Comparison of ENCODE assay signal across 8 cellular contexts in the genomic region with DNA sequence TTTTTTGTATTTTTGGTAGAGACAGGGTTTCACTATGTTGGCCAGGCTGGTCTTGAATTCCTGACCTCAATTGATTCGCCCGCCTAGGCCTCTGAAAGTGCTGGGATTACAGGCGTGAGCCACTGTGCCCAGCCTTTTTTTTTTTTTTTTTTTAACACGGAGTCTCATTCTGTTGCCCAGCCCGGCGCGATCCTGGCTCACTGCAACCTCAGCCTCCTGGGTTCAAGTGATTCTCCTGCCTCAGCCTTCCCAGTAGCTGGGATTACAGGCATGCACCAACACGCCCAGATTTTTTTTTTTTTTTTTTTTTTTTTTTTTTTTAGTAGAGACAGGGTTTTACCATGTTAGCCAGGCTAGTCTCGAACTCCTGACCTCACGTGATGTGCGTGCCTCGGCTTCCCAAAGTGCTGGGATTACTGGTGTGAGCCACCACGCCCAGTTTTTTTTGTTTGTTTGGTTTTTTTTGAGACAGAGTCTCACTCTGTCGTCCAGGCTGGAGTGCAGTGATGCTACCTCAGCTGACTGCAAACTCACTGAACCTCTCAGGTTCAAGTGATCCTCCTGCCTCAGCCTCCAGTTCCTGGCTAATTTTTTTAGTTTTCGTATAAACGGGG. TPM values are rescaled to one million over a fixed set of nuclear protein-coding genes. Genes with fewer than 3 reads are reported as not detected.
A peak's percentile ranks its signal among the peaks of the same experiment; 100 is the strongest.
DNase-seq lines count a peak whose midpoint lies in the region; ATAC-seq and TF ChIP-seq lines count a peak whose summit lies in the region.
"Not testable (repeated sequence)": the region's sequence is repeated elsewhere in the genome, so short reads cannot be mapped to it uniquely, and the experiment has no call there.
"Had no signal": no experiment of that assay in that cellular context is flagged by ENCODE, and none has a peak within 500 bp of the region (broad histone marks: within the 10 kb centered on the region; RNA-seq: fewer than 3 reads in every experiment).

No MANE protein-coding gene starts in this region.

- H3K9me3 Mint-ChIP-seq in activated T-helper 17 cell treated with anti-CD3 and anti-CD28 coated beads, Interleukin-2, amount 50 U/mL, for 72 hours, result not testable (repeated sequence)

- H3K27me3 Mint-ChIP-seq in activated T-helper 17 cell treated with anti-CD3 and anti-CD28 coated beads, Interleukin-2, amount 50 U/mL, for 72 hours, result not testable (repeated sequence)

- not testable (repeated sequence) for DNase-seq in H7, colonic mucosa, heart right ventricle
- DNase-seq in PC-9, result peak in 1 of 2 experiments; percentile 36

- H3K9ac ChIP-seq in colonic mucosa (ENCODE audit: low read depth in 2 of 2, low read length in 2 of 2) (peak overlapping the region; percentile 92 to 99), skeletal muscle tissue (ENCODE audit: low read depth in 1 of 3, low read length in 3 of 3) (peak overlapping the region in 2 of 3 donors; percentile 85 to 93)

- BruUV-seq in PC-9 (replicated peaks; lab: Mats Ljungman, UMichigan), result TSS peak; percentile 20

- H3K4me1 Mint-ChIP-seq in activated T-helper 17 cell treated with anti-CD3 and anti-CD28 coated beads, Interleukin-2, amount 50 U/mL, for 72 hours, result not testable (repeated sequence)

- H3K79me2 ChIP-seq in PC-9 (ENCODE audit: low read depth), result not testable (repeated sequence)

- CTCF ChIA-PET in PC-9 (lab: Charles Lee), result interaction anchor here (0.6 kb wide), 1 partner anchor 1249 kb away, joined by 4 read pairs; no protein-coding TSS in a partner anchor

- intact Hi-C loops in PC-9 (cut with micrococcal nuclease; ENCODE audit: unreplicated experiment); colonic mucosa (cut with DNase I); heart right ventricle (cut with DNase I): not testable (repeated sequence)

- H3K4me2 ChIP-seq in PC-9, result peak overlapping the region; percentile 85

- H3K27me3 ChIP-seq in H7 (ENCODE audit: control insufficient read depth, insufficient read depth, low read length); PC-9 (ENCODE audit: insufficient read depth, low read depth); colonic mucosa; heart right ventricle; muscle layer of duodenum (ENCODE audit: low read depth, low read length); skeletal muscle tissue (ENCODE audit: control insufficient read depth in 3 of 3, insufficient read depth in 3 of 3, low read length in 3 of 3): not testable (repeated sequence)

- H3K9me2 ChIP-seq in PC-9 (ENCODE audit: insufficient read depth), result not testable (repeated sequence)

- not testable (repeated sequence) for H4K20me1 ChIP-seq in PC-9 (ENCODE audit: insufficient read depth)

- peak overlapping the region; percentile 95 for H3K27ac Mint-ChIP-seq in activated T-helper 17 cell treated with anti-CD3 and anti-CD28 coated beads, Interleukin-2, amount 50 U/mL, for 72 hours

- POLR2A ChIA-PET in PC-9 (lab: Charles Lee; ENCODE audit: unreplicated experiment), result interaction anchor here (0.7 to 0.8 kb wide), 4 partner anchors 35 to 319 kb away, joined by 8 to 18 read pairs (median 16); a partner anchor contains a TSS

- peak overlapping the region; percentile 78 for H2AFZ ChIP-seq in PC-9

- peak overlapping the region; percentile 94 for H3K4me3 Mint-ChIP-seq in activated T-helper 17 cell treated with anti-CD3 and anti-CD28 coated beads, Interleukin-2, amount 50 U/mL, for 72 hours

- peaks cover 34% of the 10 kb centered on the region for H3F3A ChIP-seq in PC-9 (ENCODE audit: insufficient read depth, low read depth)

- not testable (repeated sequence) for H3K9me3 ChIP-seq in PC-9 (ENCODE audit: insufficient read depth, low read depth); colonic mucosa; heart right ventricle; muscle layer of duodenum (ENCODE audit: control insufficient read depth in 1 of 2, low read length in 2 of 2); skeletal muscle tissue (ENCODE audit: control insufficient read depth in 3 of 3, low read length in 3 of 3)

- not testable (repeated sequence) for H3K36me3 ChIP-seq in H7 (replicated peaks; ENCODE audit: control insufficient read depth, insufficient read depth, low read length); PC-9 (ENCODE audit: low read depth); colonic mucosa
- H3K36me3 ChIP-seq in heart right ventricle (peaks cover 0 to 23% (median 6%) of the 10 kb centered on the region in 9 donors), muscle layer of duodenum (ENCODE audit: control insufficient read depth in 1 of 2, insufficient read depth in 2 of 2, low read length in 2 of 2) (peaks cover 6 to 22% of the 10 kb centered on the region in 2 donors), skeletal muscle tissue (ENCODE audit: control insufficient read depth in 3 of 3, insufficient read depth in 3 of 3, low read length in 3 of 3) (peaks cover 14 to 20% (median 17%) of the 10 kb centered on the region in 3 donors)

- peaks cover 18% of the 10 kb centered on the region; the same call in 1 of the 2 replicates for H3K4me1 ChIP-seq in PC-9 (replicated peaks; ENCODE audit: insufficient read depth)
- not testable (repeated sequence) for H3K4me1 ChIP-seq in colonic mucosa
- peaks cover 0 to 40% (median 23%) of the 10 kb centered on the region in 9 donors for H3K4me1 ChIP-seq in heart right ventricle
- H3K4me1 ChIP-seq in muscle layer of duodenum (ENCODE audit: control insufficient read depth in 1 of 2, insufficient read depth in 2 of 2, low read length in 2 of 2), result peaks cover 0 to 16% of the 10 kb centered on the region in 2 donors
- H3K4me1 ChIP-seq in skeletal muscle tissue (ENCODE audit: control insufficient read depth in 3 of 3, insufficient read depth in 3 of 3, low read length in 3 of 3), result peaks cover 23 to 34% (median 28%) of the 10 kb centered on the region in 3 donors

- TF ChIP-seq CTCF in PC-9 (conservative IDR thresholded peaks at IDR 0.05); colonic mucosa (IDR thresholded peaks at IDR 0.05); heart right ventricle (IDR thresholded peaks at IDR 0.05): not testable (repeated sequence)

- not testable (repeated sequence) for ATAC-seq in activated T-helper 17 cell treated with anti-CD3 and anti-CD28 coated beads, Interleukin-2, amount 50 U/mL, for 72 hours (replicated peaks); heart right ventricle

- H3K4me3 ChIP-seq in H7 (ENCODE audit: insufficient read depth, low read depth, low read length) (peak overlapping the region; percentile 76), PC-9 (peak overlapping the region; percentile 57; the same call in 1 of the 2 replicates), colonic mucosa (peak overlapping the region; percentile 39), heart right ventricle (peak overlapping the region; percentile 47 to 77 (median 66)), muscle layer of duodenum (ENCODE audit: low read depth in 1 of 2, low read length in 2 of 2) (peak overlapping the region; percentile 66 to 84), skeletal muscle tissue (ENCODE audit: low read length in 3 of 3) (peak overlapping the region in 1 of 3 donors; percentile 79)

- H3K36me3 Mint-ChIP-seq in activated T-helper 17 cell treated with anti-CD3 and anti-CD28 coated beads, Interleukin-2, amount 50 U/mL, for 72 hours (ENCODE audit: low read depth), result not testable (repeated sequence)

- WGBS in heart right ventricle, 2 donors, result 38 to 40% methylated on average over 15 to 16 of the region's 16 CpGs

- H3K27ac ChIP-seq in PC-9 (peak overlapping the region; percentile 33; the same call in 1 of the 2 replicates), colonic mucosa (peak overlapping the region; percentile 91), heart right ventricle (peak overlapping the region in 9 of 10 donors; percentile 78 to 94 (median 88)), muscle layer of duodenum (ENCODE audit: low read length) (peak overlapping the region; percentile 95), skeletal muscle tissue (ENCODE audit: low read depth, low read length) (peak overlapping the region; percentile 95)

RNA-seq across cellular contexts. Expression of a gene that starts 2.0 kb away (rescaled TPM):
- total RNA-seq in H7 (2014; rRNA removed; shearing (Covaris generic)), result not detected in 2 replicates
- total RNA-seq in PC-9 (2021) (0.43 and 0.94 TPM in 2 replicates), colonic mucosa (under 1 TPM; 0.53 to 0.54 TPM), heart right ventricle (not detected), skeletal muscle tissue (not detected)
- total RNA-seq in activated T-helper 17 cell treated with anti-CD3 and anti-CD28 coated beads, Interleukin-2, amount 50 U/mL, for 72 hours, result not detected
- polyA plus RNA-seq in heart right ventricle, result under 1 TPM; 0.20 to 0.44 TPM
- total RNA-seq: SJSA1 had no signal

RNA-seq across cellular contexts. Expression of a gene that starts 4.6 kb away (rescaled TPM):
- total RNA-seq in H7 (2014; rRNA removed; shearing (Covaris generic)), result 11.4 and 21.7 TPM in 2 replicates
- total RNA-seq in PC-9 (2021) (43.2 and 46.8 TPM in 2 replicates), colonic mucosa (10 to 100 TPM; 60.4 to 71.5 TPM), heart right ventricle (10 to 100 TPM; 31.3 to 47.7 (median 38.3) TPM), skeletal muscle tissue (18.3 TPM)
- total RNA-seq in activated T-helper 17 cell treated with anti-CD3 and anti-CD28 coated beads, Interleukin-2, amount 50 U/mL, for 72 hours, result 10 to 100 TPM; 52.1 to 67.7 TPM
- 10 to 100 TPM; 11.0 to 17.4 TPM for polyA plus RNA-seq in heart right ventricle

RNA-seq across cellular contexts. Expression of a gene that starts 13.1 kb away (rescaled TPM):
- 50.5 and 62.3 TPM in 2 replicates for total RNA-seq in H7 (2014; rRNA removed; shearing (Covaris generic))
- total RNA-seq in PC-9 (2021), result 47.9 and 61.5 TPM in 2 replicates
- 10 to 100 TPM; 39.6 to 54.5 TPM for total RNA-seq in activated T-helper 17 cell treated with anti-CD3 and anti-CD28 coated beads, Interleukin-2, amount 50 U/mL, for 72 hours
- 10 to 100 TPM; 19.4 to 31.6 TPM for total RNA-seq in colonic mucosa
- 10 to 100 TPM in 5 of 10 donors, 1 to 10 TPM in 5; 7.1 to 20.1 (median 9.4) TPM for total RNA-seq in heart right ventricle
- 10 to 100 TPM; 12.2 to 20.8 TPM for polyA plus RNA-seq in heart right ventricle
- total RNA-seq in skeletal muscle tissue, result 7.3 TPM

RNA-seq across cellular contexts. Expression of a gene that starts 19.5 kb away (rescaled TPM):
- 40.5 and 56.4 TPM in 2 replicates for total RNA-seq in H7 (2014; rRNA removed; shearing (Covaris generic))
- total RNA-seq in PC-9 (2021) (205 and 249 TPM in 2 replicates), colonic mucosa (100 to 1,000 TPM; 240 to 336 TPM), heart right ventricle (100 to 1,000 TPM; 104 to 209 (median 130) TPM), skeletal muscle tissue (12.0 TPM)
- total RNA-seq in activated T-helper 17 cell treated with anti-CD3 and anti-CD28 coated beads, Interleukin-2, amount 50 U/mL, for 72 hours, result 100 to 1,000 TPM in 1 of 2 donors, 10 to 100 TPM in 1; 98.5 to 128 TPM
- 100 to 1,000 TPM in 1 of 2 donors, 10 to 100 TPM in 1; 58.5 to 243 TPM for polyA plus RNA-seq in heart right ventricle

RNA-seq across cellular contexts. Expression of a gene that starts 58.3 kb away (rescaled TPM):
- 12.3 and 13.5 TPM in 2 replicates for total RNA-seq in H7 (2014; rRNA removed; shearing (Covaris generic))
- total RNA-seq in PC-9 (2021) (30.0 and 34.2 TPM in 2 replicates), colonic mucosa (10 to 100 TPM in 1 of 2 donors, 1 to 10 TPM in 1; 8.4 to 15.8 TPM), heart right ventricle (10 to 100 TPM in 4 of 10 donors, 1 to 10 TPM in 6; 6.2 to 14.9 (median 9.2) TPM), skeletal muscle tissue (7.8 TPM)
- 10 to 100 TPM; 10.8 to 16.1 TPM for total RNA-seq in activated T-helper 17 cell treated with anti-CD3 and anti-CD28 coated beads, Interleukin-2, amount 50 U/mL, for 72 hours
- 1 to 10 TPM; 3.4 to 5.4 TPM for polyA plus RNA-seq in heart right ventricle

Comparison
In these comparisons a context has a peak if more than half of its experiments do, and no peak if none do; other contexts are left out.
1. H3K27ac ChIP-seq: peak in every context shown above with its lines; median percentile 95 in muscle layer of duodenum; 95 in skeletal muscle tissue; 91 in colonic mucosa; 88 in heart right ventricle; 33 in PC-9.